21 cellular contexts compared by ENCODE assay signal in the genomic region with DNA sequence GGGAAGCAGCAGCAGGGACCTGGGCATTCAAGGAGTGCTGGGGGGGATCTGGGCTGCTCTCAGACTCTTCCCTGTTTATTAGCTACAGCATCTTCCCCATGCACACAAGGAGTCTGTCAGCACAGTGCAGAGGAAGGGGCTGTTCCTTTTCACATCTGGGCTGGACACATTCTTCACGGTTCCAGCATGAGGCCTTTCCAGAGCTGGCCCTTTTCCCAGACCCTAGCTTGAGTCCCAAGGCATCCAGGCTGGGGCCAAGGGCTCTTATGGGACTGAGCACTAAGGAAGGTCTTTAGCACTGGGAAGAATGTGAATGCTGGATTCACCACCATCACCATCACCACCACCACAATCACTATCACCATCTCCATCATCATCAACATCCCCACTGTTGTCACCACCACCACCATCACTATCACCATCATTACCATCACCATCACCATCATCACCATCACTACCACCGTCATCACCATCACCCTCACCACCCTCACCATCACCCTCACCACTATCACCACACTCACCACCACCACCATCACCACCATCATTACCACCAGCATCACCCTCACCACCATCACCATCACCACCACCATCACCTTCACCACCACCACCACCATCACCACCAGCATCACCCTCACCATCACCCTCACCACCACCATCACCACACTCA. TPM values are rescaled to one million over a fixed set of nuclear protein-coding genes. Genes with fewer than 3 reads are reported as not detected.
DNase-seq lines count a peak whose midpoint lies in the region; ATAC-seq and TF ChIP-seq lines count a peak whose summit lies in the region.
"Had no signal": no experiment of that assay in that cellular context is flagged by ENCODE, and none has a peak within 500 bp of the region (broad histone marks: within the 10 kb centered on the region; RNA-seq: fewer than 3 reads in every experiment).

No MANE protein-coding gene starts in this region.

- in situ Hi-C loops in astrocyte of the cerebellum (cut with HindIII; ENCODE audit: low sequenced_read_pairs), result no loop called here

- H3K4me2 ChIP-seq in H9 (ENCODE audit: insufficient read depth, insufficient read length, low read length), result no peak overlapping the region

- H4K91ac ChIP-seq in H9 (ENCODE audit: insufficient read length, low read depth, low read length), result no peak overlapping the region

- no peak overlapping the region for H2BK5ac ChIP-seq in H9 (ENCODE audit: insufficient read length, low read length)

- 100% methylated on average over 1 of the region's 2 CpGs for WGBS in H9 (ENCODE audit: extremely low coverage, insufficient read length, low lambda C conversion rate)

- peak overlapping the region; percentile 58 for H3K18ac ChIP-seq in H9 (ENCODE audit: insufficient read length, low read depth, low read length)

- no peaks in the 10 kb centered on the region for H3K4me1 ChIP-seq in CD4-positive, CD25-positive, alpha-beta regulatory T cell (ENCODE audit: control insufficient read depth, insufficient read depth, low read length, poor library complexity, severe bottlenecking)
- H3K4me1 ChIP-seq in H9 (ENCODE audit: insufficient read depth, low read length), result no peaks in the 10 kb centered on the region
- H3K4me1 ChIP-seq: breast epithelium, left lung had no signal

- H3T11ph ChIP-seq in H9 (ENCODE audit: low read length), result no peak overlapping the region

- H2BK12ac ChIP-seq in H9 (ENCODE audit: insufficient read length, low read depth, low read length), result no peak overlapping the region

- no peaks in the 10 kb centered on the region for H3K9me3 Mint-ChIP-seq in CD4-positive, CD25-positive, alpha-beta regulatory T cell
- H3K9me3 Mint-ChIP-seq in H9 (peaks cover 0 to 5% of the 10 kb centered on the region in 2 experiments; a peak in 1 of 5 replicates), immature natural killer cell (peaks cover 0 to 6% (median 1%) of the 10 kb centered on the region in 6 donors)
- H3K9me3 Mint-ChIP-seq in activated T-cell treated with anti-CD3 and anti-CD28 coated beads, Interleukin-2, amount 50 U/mL, for 4 hours, result no peaks in the 10 kb centered on the region
- H3K9me3 Mint-ChIP-seq: activated T-helper 1 cell treated with anti-CD3 and anti-CD28 coated beads, Interleukin-12 subunit alpha, Interleukin-12 subunit beta, Interleukin-2, Interleukin-4 antibody, amounts not matched to agents 30 ng/mL and 10 ng/mL and 1 ng/mL, durations not matched to agents 14 hours and 24 hours and 36 hours; nephron progenitor cell had no signal

- no peak for TF ChIP-seq CTCF in H9 (conservative IDR thresholded peaks at IDR 0.05)
- no peak for TF ChIP-seq CTCF in astrocyte of the cerebellum (IDR thresholded peaks at IDR 0.05; ENCODE audit: low read depth, low read length, missing control alignments)

- no peaks in the 10 kb centered on the region for H3K79me1 ChIP-seq in H9 (ENCODE audit: insufficient read depth, low read depth, low read length, poor library complexity, severe bottlenecking)

- no peak overlapping the region for H2BK15ac ChIP-seq in H9 (ENCODE audit: low read depth, low read length)

- H3K27ac Mint-ChIP-seq in CD4-positive, CD25-positive, alpha-beta regulatory T cell, result peak overlapping the region in 2 of 3 donors; percentile 51 to 67
- H3K27ac Mint-ChIP-seq in H9 (no peak overlapping the region; a peak in 1 of 7 replicates), immature natural killer cell (peak overlapping the region; percentile 74 to 90 (median 78))
- H3K27ac Mint-ChIP-seq: nephron progenitor cell had no signal

- DNase-seq in CD4-positive, CD25-positive, alpha-beta regulatory T cell, result no peak
- DNase-seq in H9 (no peak), astrocyte of the cerebellum (ENCODE audit: low read depth) (peak; percentile 45), immature natural killer cell (peak in 2 of 3 donors; percentile 2 to 17), NCI-H146 (lab: John Stamatoyannopoulos, UW) (no peak)
- no peak for DNase-seq in activated CD4-positive, alpha-beta T cell treated with anti-CD3 and anti-CD28 coated beads for 1 hour
- DNase-seq in activated T-cell treated with anti-CD3 and anti-CD28 coated beads, Interleukin-2, amount 50 U/mL, for 4 hours, result no peak
- DNase-seq: activated CD4-positive, CD25-positive, alpha-beta regulatory T cell treated with anti-CD3 and anti-CD28 coated beads, Interleukin-2, amount 50 U/mL, for 72 hours; KG1; left lung; NCI-H2171 treated with DMSO at 0.1 percent for 48 hours; NCI-H526 treated with DMSO at 0.1 percent for 48 hours; nephron progenitor cell; stimulated activated CD4-positive, alpha-beta T cell treated with anti-CD3 and anti-CD28 coated beads, Interleukin-1b, Interleukin-23, amount 100 ng/mL, for 48 hours had no signal

- H3K36me3 Mint-ChIP-seq in CD4-positive, CD25-positive, alpha-beta regulatory T cell, result peaks cover 30% of the 10 kb centered on the region
- peaks cover 23 to 37% (median 31%) of the 10 kb centered on the region in 3 experiments; a peak in 6 of 7 replicates for H3K36me3 Mint-ChIP-seq in H9 (ENCODE audit: insufficient read depth in 1 of 3, low read depth in 3 of 3)
- peaks cover 9 to 23% (median 18%) of the 10 kb centered on the region in 3 donors for H3K36me3 Mint-ChIP-seq in immature natural killer cell
- peaks cover 21% of the 10 kb centered on the region for H3K36me3 Mint-ChIP-seq in activated T-cell treated with anti-CD3 and anti-CD28 coated beads, Interleukin-2, amount 50 U/mL, for 4 hours (ENCODE audit: insufficient read depth)

- H4K8ac ChIP-seq in H9 (replicated peaks; ENCODE audit: insufficient read length, low read depth, low read length), result peak overlapping the region; percentile 85

- peaks cover 3% of the 10 kb centered on the region for H4K20me1 ChIP-seq in H9 (ENCODE audit: control insufficient read depth, insufficient read depth, insufficient read length)

- no peak overlapping the region for H3K27ac ChIP-seq in CD4-positive, CD25-positive, alpha-beta regulatory T cell (ENCODE audit: insufficient read depth, low read length, poor library complexity, severe bottlenecking)
- H3K27ac ChIP-seq in H9 (ENCODE audit: insufficient read length, low read depth, low read length), result no peak overlapping the region
- H3K27ac ChIP-seq: C4-2B, left lung, thoracic aorta had no signal

- H3K79me2 ChIP-seq in H9 (ENCODE audit: insufficient read depth, low read length), result no peaks in the 10 kb centered on the region

- no peak overlapping the region for H2AK5ac ChIP-seq in H9 (ENCODE audit: insufficient read length, low read length)

- peaks cover 2 to 7% (median 5%) of the 10 kb centered on the region in 4 donors for H3K4me1 Mint-ChIP-seq in CD4-positive, CD25-positive, alpha-beta regulatory T cell
- H3K4me1 Mint-ChIP-seq in H9 (peaks cover 20 to 53% of the 10 kb centered on the region in 2 experiments), immature natural killer cell (peaks cover 0 to 8% of the 10 kb centered on the region in 2 donors)
- H3K4me1 Mint-ChIP-seq in activated T-cell treated with anti-CD3 and anti-CD28 coated beads, Interleukin-2, amount 50 U/mL, for 4 hours (ENCODE audit: low read depth), result no peaks in the 10 kb centered on the region

- no peak overlapping the region for H3K23ac ChIP-seq in H9 (ENCODE audit: insufficient read length, low read depth, low read length)

- peak overlapping the region; percentile 51 for H3K56ac ChIP-seq in H9 (ENCODE audit: insufficient read length, low read depth, low read length)

- no peaks in the 10 kb centered on the region for H3K27me3 Mint-ChIP-seq in CD4-positive, CD25-positive, alpha-beta regulatory T cell
- H3K27me3 Mint-ChIP-seq in H9 (ENCODE audit: low read depth) (no peaks in the 10 kb centered on the region; the same call in 1 of the 2 replicates), immature natural killer cell (ENCODE audit: low read depth in 3 of 3) (peaks cover 9 to 16% (median 11%) of the 10 kb centered on the region in 3 donors)
- H3K27me3 Mint-ChIP-seq in activated T-cell treated with anti-CD3 and anti-CD28 coated beads, Interleukin-2, amount 50 U/mL, for 4 hours (ENCODE audit: low read depth), result no peaks in the 10 kb centered on the region

- no peak overlapping the region for H2AFZ ChIP-seq in H9 (ENCODE audit: low read length)

- H3K14ac ChIP-seq in H9 (ENCODE audit: insufficient read depth, low read length), result no peak overlapping the region

- H3K9me3 ChIP-seq in CD4-positive, CD25-positive, alpha-beta regulatory T cell (ENCODE audit: control insufficient read depth in 2 of 2, low read length in 2 of 2), result no peaks in the 10 kb centered on the region
- H3K9me3 ChIP-seq in H9 (ENCODE audit: control insufficient read depth, low read depth, low read length), result no peaks in the 10 kb centered on the region
- H3K9me3 ChIP-seq: breast epithelium, left lung, thoracic aorta had no signal

- no peak overlapping the region for H3K9ac ChIP-seq in H9 (ENCODE audit: extremely low read depth, insufficient read length, low read length)

- no peak overlapping the region for H3K4ac ChIP-seq in H9 (ENCODE audit: low read depth, low read length)

- no peaks in the 10 kb centered on the region for H3K23me2 ChIP-seq in H9 (ENCODE audit: insufficient read length, low read depth, low read length, poor library complexity, severe bottlenecking)

- no peak overlapping the region for H3K4me3 Mint-ChIP-seq in CD4-positive, CD25-positive, alpha-beta regulatory T cell
- H3K4me3 Mint-ChIP-seq in H9, result peak overlapping the region in 1 of 2 experiments; percentile 16; a peak in 2 of 5 replicates
- peak overlapping the region in 1 of 5 donors; percentile 1 for H3K4me3 Mint-ChIP-seq in immature natural killer cell
- H3K4me3 Mint-ChIP-seq in activated T-cell treated with anti-CD3 and anti-CD28 coated beads, Interleukin-2, amount 50 U/mL, for 4 hours, result no peak overlapping the region
- H3K4me3 Mint-ChIP-seq: activated T-helper 1 cell treated with anti-CD3 and anti-CD28 coated beads, Interleukin-12 subunit alpha, Interleukin-12 subunit beta, Interleukin-2, Interleukin-4 antibody, amounts not matched to agents 30 ng/mL and 10 ng/mL and 1 ng/mL, durations not matched to agents 14 hours and 24 hours and 36 hours; nephron progenitor cell had no signal

- H3K27me3 ChIP-seq in CD4-positive, CD25-positive, alpha-beta regulatory T cell (ENCODE audit: control insufficient read depth, insufficient read depth, low read length), result no peaks in the 10 kb centered on the region
- H3K27me3 ChIP-seq in H9 (ENCODE audit: insufficient read depth, low read length), result no peaks in the 10 kb centered on the region
- H3K27me3 ChIP-seq: breast epithelium, left lung had no signal

- no peak overlapping the region for H2BK20ac ChIP-seq in H9 (ENCODE audit: low read depth, low read length, poor library complexity, severe bottlenecking)

- ATAC-seq in CD4-positive, CD25-positive, alpha-beta regulatory T cell (ENCODE audit: low read depth in 2 of 2), result no peak
- ATAC-seq in GM19455 (IDR thresholded peaks at IDR 0.05; ENCODE audit: unreplicated experiment), result no peak
- ATAC-seq in activated T-cell treated with anti-CD3 and anti-CD28 coated beads, Interleukin-2, amount 50 U/mL, for 4 hours, result no peak
- ATAC-seq: HCT116, left lung had no signal

- H2BK120ac ChIP-seq in H9 (ENCODE audit: low read depth, low read length, poor library complexity, severe bottlenecking), result no peak overlapping the region

- H3K4me3 ChIP-seq in CD4-positive, CD25-positive, alpha-beta regulatory T cell (ENCODE audit: low read depth, low read length), result no peak overlapping the region
- H3K4me3 ChIP-seq in astrocyte of the cerebellum (ENCODE audit: low read depth, low read length), result no peak overlapping the region
- H3K4me3 ChIP-seq: breast epithelium, left lung, thoracic aorta had no signal

- H4K5ac ChIP-seq in H9 (ENCODE audit: insufficient read length, low read depth, low read length), result peak overlapping the region; percentile 15

- H3K36me3 ChIP-seq in CD4-positive, CD25-positive, alpha-beta regulatory T cell (ENCODE audit: control insufficient read depth, insufficient read depth, low read length), result peaks cover 19% of the 10 kb centered on the region
- H3K36me3 ChIP-seq: breast epithelium had no signal

RNA-seq across cellular contexts. Expression of a gene that starts 28.4 kb away (rescaled TPM):
- total RNA-seq in CD4-positive, CD25-positive, alpha-beta regulatory T cell, result 150 TPM
- 100 to 1,000 TPM; 453 to 527 (median 478) TPM for polyA plus RNA-seq in CD4-positive, CD25-positive, alpha-beta regulatory T cell
- total RNA-seq in H9 (2021), result 370 and 379 TPM in 2 replicates
- 100 to 1,000 TPM; 400 to 579 (median 427) TPM for polyA plus RNA-seq in immature natural killer cell
- 100 to 1,000 TPM; 401 to 466 (median 411) TPM for total RNA-seq in activated T-cell treated with anti-CD3 and anti-CD28 coated beads, Interleukin-2, amount 50 U/mL, for 4 hours

RNA-seq across cellular contexts. Expression of a gene that starts 36.2 kb away (rescaled TPM):
- total RNA-seq in CD4-positive, CD25-positive, alpha-beta regulatory T cell, result 5.8 TPM
- 1 to 10 TPM in 1 of 4 donors, under 1 TPM in 2, not detected in 1; 0.37 to 1.2 (median 0.75) TPM for polyA plus RNA-seq in CD4-positive, CD25-positive, alpha-beta regulatory T cell
- 19.2 and 20.8 TPM in 2 replicates for total RNA-seq in H9 (2021)
- 1 to 10 TPM in 1 of 3 donors, under 1 TPM in 1, not detected in 1; 0.33 to 1.1 TPM for polyA plus RNA-seq in immature natural killer cell
- 1 to 10 TPM; 2.9 to 4.6 (median 3.3) TPM for total RNA-seq in activated T-cell treated with anti-CD3 and anti-CD28 coated beads, Interleukin-2, amount 50 U/mL, for 4 hours

RNA-seq across cellular contexts. Expression of a gene that starts 49.3 kb away (rescaled TPM):
- total RNA-seq in CD4-positive, CD25-positive, alpha-beta regulatory T cell, result 30.9 TPM
- polyA plus RNA-seq in CD4-positive, CD25-positive, alpha-beta regulatory T cell, result 10 to 100 TPM; 10.3 to 35.6 (median 23.0) TPM
- total RNA-seq in H9 (2021), result not detected in 2 replicates
- polyA plus RNA-seq in immature natural killer cell, result 10 to 100 TPM in 2 of 3 donors, 1 to 10 TPM in 1; 6.5 to 21.9 (median 10.9) TPM
- 100 to 1,000 TPM; 103 to 119 (median 113) TPM for total RNA-seq in activated T-cell treated with anti-CD3 and anti-CD28 coated beads, Interleukin-2, amount 50 U/mL, for 4 hours
- total RNA-seq: HT-29, thoracic aorta had no signal

Comparison
In these comparisons a context has a peak if more than half of its experiments do, and no peak if none do; other contexts are left out.
1. DNase-seq: peak in astrocyte of the cerebellum (single experiment) and immature natural killer cell (2 of 3); none in CD4-positive, CD25-positive, alpha-beta regulatory T cell (0 of 3), H9 (single experiment), activated CD4-positive, alpha-beta T cell treated with anti-CD3 and anti-CD28 coated beads for 1 hour (single experiment), NCI-H146 (single experiment) and activated T-cell treated with anti-CD3 and anti-CD28 coated beads, Interleukin-2, amount 50 U/mL, for 4 hours (single experiment).
2. H3K27ac Mint-ChIP-seq: peak in CD4-positive, CD25-positive, alpha-beta regulatory T cell (2 of 3) and immature natural killer cell (6 of 6); none in H9 (0 of 3).
3. RNA of a gene that starts 49.3 kb away (total RNA-seq): 103 to 119 TPM in activated T-cell treated with anti-CD3 and anti-CD28 coated beads, Interleukin-2, amount 50 U/mL, for 4 hours and 30.9 TPM in CD4-positive, CD25-positive, alpha-beta regulatory T cell (single experiment); not detected in H9; every median in the first group is over 10 times any median in the second.